8 cellular contexts compared by ENCODE assay signal in the genomic region with DNA sequence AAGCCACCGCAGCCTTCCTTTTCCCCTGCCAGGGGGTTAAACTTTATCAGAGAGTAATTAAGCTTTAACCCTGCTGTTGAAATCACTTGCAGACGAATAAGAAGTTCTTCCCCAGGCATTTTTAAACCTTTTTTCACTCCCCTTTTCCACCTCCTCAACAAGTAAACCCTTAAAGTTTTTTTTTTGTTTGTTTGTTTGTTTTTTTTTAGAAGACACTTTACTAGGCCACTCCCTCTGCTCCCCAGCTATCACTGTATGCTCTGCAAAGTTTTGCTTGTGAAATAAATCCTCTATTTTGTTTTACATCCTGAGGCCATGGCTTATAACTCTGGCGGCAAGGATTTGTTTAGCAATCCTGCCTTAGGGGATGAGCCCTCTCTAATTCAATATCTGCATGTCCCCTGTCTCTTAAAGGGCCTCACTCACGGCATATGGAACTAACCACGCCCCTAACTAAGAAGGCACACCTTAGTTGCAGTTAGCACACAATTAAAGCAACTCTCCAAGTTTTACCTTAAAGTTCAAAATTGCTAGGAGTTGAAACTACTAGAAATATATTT.
DNase-seq lines count a peak whose midpoint lies in the region; ATAC-seq, FAIRE-seq and TF ChIP-seq lines count a peak whose summit lies in the region.

No MANE protein-coding gene starts in this region.

- H3K4me1 Mint-ChIP-seq in chondrocyte (ENCODE audit: low read depth), result peaks cover 15% of the 10 kb centered on the region

- peak overlapping the region; percentile 86 for H3K4me3 Mint-ChIP-seq in chondrocyte (ENCODE audit: unreplicated experiment)

- H3K4me1 ChIP-seq in ES-I3 (ENCODE audit: insufficient read depth, low read length) (no peaks in the 10 kb centered on the region), mucosa of descending colon (ENCODE audit: low read depth) (peaks cover 2% of the 10 kb centered on the region)

- H3K27ac ChIP-seq in HL-60 (replicated peaks) (peak overlapping the region; percentile 58), caudate nucleus (ENCODE audit: low read depth, low read length) (no peak overlapping the region)

- no peak for DNase-seq in HL-60 (ENCODE audit: low read depth in 1 of 2, low spot score in 1 of 2)
- no peak for DNase-seq in chondrocyte (ENCODE audit: low spot score)
- peak in 1 of 3 donors; percentile 19 for DNase-seq in mucosa of descending colon
- DNase-seq in frontal cortex (ENCODE audit: low spot score in 2 of 2), result no peak
- no peak for DNase-seq in NCI-H1417 treated with DMSO at 0.1 percent for 48 hours (lab: John Stamatoyannopoulos, UW)
- no peak for DNase-seq in caudate nucleus (lab: John Stamatoyannopoulos, UW)
- no peak for DNase-seq in mucosa of gallbladder (ENCODE audit: low spot score)

- no peak for FAIRE-seq in frontal cortex (lab: Jason Lieb, UNC)

- H3K9me3 ChIP-seq in ES-I3 (ENCODE audit: control insufficient read depth, insufficient read depth, low read length) (no peaks in the 10 kb centered on the region), mucosa of descending colon (no peaks in the 10 kb centered on the region)

- H3K9me3 Mint-ChIP-seq in chondrocyte (ENCODE audit: low read depth), result peaks cover 3% of the 10 kb centered on the region

- H3K27me3 ChIP-seq in HL-60 (ENCODE audit: insufficient read depth, poor library complexity, severe bottlenecking), result no peaks in the 10 kb centered on the region

- no peaks in the 10 kb centered on the region for H3K27me3 Mint-ChIP-seq in chondrocyte (ENCODE audit: low read depth)

- peak; percentile 81 for ATAC-seq in mucosa of descending colon

- intact Hi-C loops in mucosa of descending colon (cut with DNase I, micrococcal nuclease), result no loop called here

- H3K36me3 ChIP-seq in ES-I3 (ENCODE audit: insufficient read depth, low read length) (no peaks in the 10 kb centered on the region), mucosa of descending colon (ENCODE audit: low read depth) (no peaks in the 10 kb centered on the region)

- H3K4me3 ChIP-seq in HL-60 (replicated peaks; ENCODE audit: insufficient read depth, low read length) (no peak overlapping the region), mucosa of descending colon (peak overlapping the region; percentile 29)

- peaks cover 2% of the 10 kb centered on the region for H3K36me3 Mint-ChIP-seq in chondrocyte (ENCODE audit: low read depth)

- TF ChIP-seq CTCF in HL-60 (IDR thresholded peaks at IDR 0.05; ENCODE audit: insufficient read depth, low read length) (no peak), chondrocyte (IDR thresholded peaks at IDR 0.05) (no peak), mucosa of descending colon (IDR thresholded peaks at IDR 0.05) (no peak)

- peak overlapping the region; percentile 90 for H3K9ac ChIP-seq in ES-I3 (ENCODE audit: low read depth, low read length)

- H3K27ac Mint-ChIP-seq in chondrocyte (ENCODE audit: unreplicated experiment), result peak overlapping the region; percentile 14
